Comparison of ENCODE assay signal across 14 cellular contexts in genomic region chr3:107339690-107340089, GRCh38. TPM values are rescaled to one million over a fixed set of nuclear protein-coding genes. Genes with fewer than 3 reads are reported as not detected.
"Had no signal": no experiment of that assay in that cellular context is flagged by ENCODE, and none has a peak within 500 bp of the region (broad histone marks: within the 10 kb centered on the region; RNA-seq: fewer than 3 reads in every experiment).

No MANE protein-coding gene starts in this region.

RNA-seq across cellular contexts. Expression of gene CCDC54, which starts 37.5 kb away (rescaled TPM):
- total RNA-seq: activated B cell treated with CpG ODN at 0.5 μM for 24 hours; activated CD4-positive, alpha-beta memory T cell treated with anti-CD3 and anti-CD28 coated beads for 36 hours; activated CD4-positive, alpha-beta memory T cell treated with anti-CD3 and anti-CD28 coated beads, Interleukin-2, amount 10 ng/mL, durations not matched to agents 7 days and 5 days; activated CD4-positive, alpha-beta T cell treated with anti-CD3 and anti-CD28 coated beads for 36 hours; activated CD4-positive, alpha-beta T cell treated with anti-CD3 and anti-CD28 coated beads, Interleukin-2, amount 10 ng/mL, durations not matched to agents 24 days and 14 days; activated CD4-positive, alpha-beta T cell treated with anti-CD3 and anti-CD28 coated beads, Interleukin-2, amount 10 ng/mL, durations not matched to agents 7 days and 5 days; activated CD8-positive, alpha-beta memory T cell treated with anti-CD3 and anti-CD28 coated beads for 36 hours; activated CD8-positive, alpha-beta memory T cell treated with anti-CD3 and anti-CD28 coated beads, Interleukin-2, amount 10 ng/mL, durations not matched to agents 7 days and 5 days; activated CD8-positive, alpha-beta T cell treated with anti-CD3 and anti-CD28 coated beads for 36 hours; activated CD8-positive, alpha-beta T cell treated with anti-CD3 and anti-CD28 coated beads, Interleukin-2, amount 10 ng/mL, durations not matched to agents 7 days and 5 days; T-cell; T-helper 1 cell treated with Interleukin-12 subunit alpha and Interleukin-12 subunit beta and Interleukin-4 antibody, amounts not matched to agents 30 ng/mL and 1 ng/mL, for 36 hours; T-helper 17 cell; T-helper 2 cell treated with Interferon-gamma antibody and Interleukin-4, amounts not matched to agents 100 ng/mL and 5 ng/mL, for 36 hours had no signal
